In the genomic region with DNA sequence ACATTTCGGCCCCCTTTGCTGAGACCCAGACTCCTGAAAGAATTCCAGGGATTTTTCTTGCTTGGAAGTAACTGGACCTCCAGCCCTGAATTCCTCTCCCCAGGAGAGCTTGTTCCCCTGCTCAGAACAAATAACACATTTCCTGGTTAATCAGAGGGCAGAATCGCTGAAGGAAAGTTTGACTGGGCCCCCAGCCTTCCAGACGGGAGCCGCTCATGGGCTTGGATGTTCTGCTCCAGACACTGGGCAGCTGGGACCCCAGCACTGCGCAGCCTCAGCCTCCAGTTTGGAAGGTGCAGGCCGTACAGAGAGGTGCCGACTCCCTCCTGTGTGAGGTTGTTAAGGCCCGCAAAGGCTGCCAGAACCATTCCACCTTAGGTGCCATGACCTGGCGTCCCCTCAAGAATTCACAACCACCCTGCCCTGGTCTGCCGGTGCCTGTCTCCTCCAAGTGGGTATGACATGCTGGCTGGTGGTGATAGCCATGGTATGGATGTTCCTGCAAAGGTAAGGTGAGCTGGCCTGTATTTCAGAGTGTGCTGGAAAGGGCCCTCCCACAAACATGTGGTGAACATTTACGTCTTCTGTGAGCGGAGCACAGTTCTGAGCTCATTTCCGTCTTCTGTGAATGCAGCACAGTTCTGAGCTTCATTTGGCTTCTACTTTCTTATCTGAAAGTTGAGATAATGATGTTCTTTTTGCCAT, we compare ENCODE assay signal across 12 cellular contexts. TPM values are rescaled to one million over a fixed set of nuclear protein-coding genes. Genes with fewer than 3 reads are reported as not detected.
A peak's percentile ranks its signal among the peaks of the same experiment; 100 is the strongest.
DNase-seq lines count a peak whose midpoint lies in the region; ATAC-seq and TF ChIP-seq lines count a peak whose summit lies in the region.
"Had no signal": no experiment of that assay in that cellular context is flagged by ENCODE, and none has a peak within 500 bp of the region (broad histone marks: within the 10 kb centered on the region; RNA-seq: fewer than 3 reads in every experiment).

No MANE protein-coding gene starts in this region.

- H3K14ac ChIP-seq in trophoblast cell (ENCODE audit: low read length), result peak overlapping the region; percentile 12

- H3K27me3 ChIP-seq in PC-3 (ENCODE audit: low read length), result no peaks in the 10 kb centered on the region
- peaks cover 2% of the 10 kb centered on the region for H3K27me3 ChIP-seq in trophoblast cell (ENCODE audit: insufficient read depth, low read length)

- no peak for TF ChIP-seq CTCF in PC-3 (conservative IDR thresholded peaks at IDR 0.05; ENCODE audit: low read depth, low read length)

- peak overlapping the region; percentile 24; the same call in 1 of the 2 replicates for H3K9ac ChIP-seq in PC-3 (ENCODE audit: low read length)
- H3K9ac ChIP-seq in trophoblast cell (ENCODE audit: low read length), result no peak overlapping the region

- H3F3A ChIP-seq in PC-3 (ENCODE audit: low read length, unreplicated experiment), result peaks cover 7% of the 10 kb centered on the region

- H3K79me1 ChIP-seq in trophoblast cell (ENCODE audit: low read length), result peaks cover 41% of the 10 kb centered on the region

- H3K9me3 ChIP-seq in PC-3 (ENCODE audit: low read length) (no peaks in the 10 kb centered on the region), trophoblast cell (ENCODE audit: insufficient read depth, low read depth, low read length) (no peaks in the 10 kb centered on the region)
- H3K9me3 ChIP-seq: gastrocnemius medialis, HAP-1 had no signal

- H3K4me3 ChIP-seq in PC-3 (ENCODE audit: low read length), result peak overlapping the region; percentile 11; the same call in 1 of the 2 replicates
- H3K4me3 ChIP-seq in trophoblast cell (ENCODE audit: low read depth, low read length), result no peak overlapping the region
- H3K4me3 ChIP-seq: gastrocnemius medialis, HAP-1 had no signal

- no peak overlapping the region for H2AFZ ChIP-seq in PC-3 (ENCODE audit: low read length)
- H2AFZ ChIP-seq in trophoblast cell (ENCODE audit: insufficient read depth, low read length, poor library complexity), result no peak overlapping the region

- no peaks in the 10 kb centered on the region for H3K27me3 Mint-ChIP-seq in effector memory CD8-positive, alpha-beta T cell

- CTCF ChIA-PET in PC-3 (lab: Charles Lee), result interaction anchor here (1.1 kb wide), 1 partner anchor 187 kb away, joined by 4 read pairs; no protein-coding TSS in a partner anchor

- H3K79me2 ChIP-seq in PC-3 (ENCODE audit: low read length) (no peaks in the 10 kb centered on the region), trophoblast cell (ENCODE audit: control insufficient read depth, insufficient read depth, low read length, poor library complexity) (no peaks in the 10 kb centered on the region)

- H3K4me1 ChIP-seq in PC-3 (ENCODE audit: insufficient read depth, low read length) (peaks cover 77% of the 10 kb centered on the region), trophoblast cell (ENCODE audit: control insufficient read depth in 1 of 2, insufficient read depth in 2 of 2, low read length in 2 of 2) (peaks cover 34 to 43% of the 10 kb centered on the region in 2 experiments)
- H3K4me1 ChIP-seq: HAP-1 had no signal

- no CpG with 5 or more reads among the region's 13 CpGs for WGBS in trophoblast cell (ENCODE audit: extremely low coverage, insufficient coverage, insufficient read length)

- H3K36me3 ChIP-seq in PC-3 (ENCODE audit: low read depth, low read length), result no peaks in the 10 kb centered on the region
- H3K36me3 ChIP-seq in trophoblast cell (ENCODE audit: control insufficient read depth in 1 of 2, insufficient read depth in 2 of 2, low read length in 2 of 2), result no peaks in the 10 kb centered on the region
- H3K36me3 ChIP-seq: gastrocnemius medialis, HAP-1 had no signal

- peak overlapping the region; percentile 77 to 84 for H3K4me3 Mint-ChIP-seq in effector memory CD8-positive, alpha-beta T cell

- no peaks in the 10 kb centered on the region for H3K9me2 ChIP-seq in PC-3 (replicated peaks; ENCODE audit: low read length)

- H2BK12ac ChIP-seq in trophoblast cell (ENCODE audit: low read length), result peak overlapping the region; percentile 19

- intact Hi-C loops in PC-3 (cut with micrococcal nuclease), result loop anchor here (2.0 to 5.0 kb wide), 2 partner anchors 56 to 125 kb away; a partner anchor contains a TSS

- H3K23ac ChIP-seq in trophoblast cell (ENCODE audit: low read length), result no peak overlapping the region

- peak overlapping the region; percentile 79 for H3K27ac ChIP-seq in PC-3 (ENCODE audit: low read length)
- peak overlapping the region; percentile 51 for H3K27ac ChIP-seq in trophoblast cell (ENCODE audit: low read depth, low read length)

- H3K9me3 Mint-ChIP-seq in effector memory CD8-positive, alpha-beta T cell, result no peaks in the 10 kb centered on the region

- peak overlapping the region; percentile 2 for H2BK120ac ChIP-seq in trophoblast cell (ENCODE audit: insufficient read depth, low read length, poor library complexity)

- DNase-seq in ELF-1 (ENCODE audit: low read depth, low spot score), result peak; percentile 49
- no peak for DNase-seq in PC-3
- DNase-seq in effector memory CD8-positive, alpha-beta T cell, result peak in 1 of 3 experiments; percentile 22
- DNase-seq in trophoblast cell, result no peak
- DNase-seq in DMS53 (lab: John Stamatoyannopoulos, UW), result no peak
- no peak for DNase-seq in NOMO-1 treated with DMSO at 0.1 percent for 48 hours (lab: John Stamatoyannopoulos, UW; ENCODE audit: unreplicated experiment)
- no peak for DNase-seq in NCI-H2171 treated with DMSO at 0.1 percent for 48 hours (lab: John Stamatoyannopoulos, UW)
- DNase-seq: activated CD4-positive, CD25-positive, alpha-beta regulatory T cell treated with anti-CD3 and anti-CD28 coated beads, Interleukin-2, amount 50 U/mL, for 72 hours; gastrocnemius medialis; NCI-H187 had no signal

- H2AK5ac ChIP-seq in trophoblast cell (ENCODE audit: low read length), result peak overlapping the region; percentile 16

- POLR2A ChIA-PET in PC-3 (lab: Charles Lee; ENCODE audit: unreplicated experiment), result interaction anchor here (0.7 kb wide), 2 partner anchors 42 to 46 kb away, joined by 3 to 4 read pairs; no protein-coding TSS in a partner anchor

- H4K91ac ChIP-seq in trophoblast cell (ENCODE audit: low read depth, low read length), result peak overlapping the region; percentile 57

- BruUV-seq in PC-3 (replicated peaks; lab: Mats Ljungman, UMichigan), result no TSS peak

- H3K4me1 Mint-ChIP-seq in effector memory CD8-positive, alpha-beta T cell (ENCODE audit: low read depth in 2 of 2), result peaks cover 77 to 79% of the 10 kb centered on the region in 2 donors

- no peaks in the 10 kb centered on the region for H4K20me1 ChIP-seq in PC-3 (ENCODE audit: low read length)

- H2BK5ac ChIP-seq in trophoblast cell (ENCODE audit: low read depth, low read length, poor library complexity), result peak overlapping the region; percentile 34

- peak overlapping the region in 1 of 2 donors; percentile 88 for H3K27ac Mint-ChIP-seq in effector memory CD8-positive, alpha-beta T cell

- ATAC-seq in PC-3, result no peak
- no peak for ATAC-seq in effector memory CD8-positive, alpha-beta T cell (replicated peaks)
- no peak for ATAC-seq in GM21447 (IDR thresholded peaks at IDR 0.05; ENCODE audit: unreplicated experiment)
- ATAC-seq: gastrocnemius medialis had no signal

- H4K8ac ChIP-seq in trophoblast cell (ENCODE audit: low read depth, low read length), result peak overlapping the region; percentile 41

- H3K36me3 Mint-ChIP-seq in effector memory CD8-positive, alpha-beta T cell (ENCODE audit: insufficient read depth), result peaks cover 25% of the 10 kb centered on the region

- H3K18ac ChIP-seq in trophoblast cell (ENCODE audit: low read length), result peak overlapping the region; percentile 21

- H3K4me2 ChIP-seq in PC-3 (ENCODE audit: low read length) (peak overlapping the region; percentile 66), trophoblast cell (ENCODE audit: low read length) (no peak overlapping the region)

- no peak overlapping the region for H4K12ac ChIP-seq in trophoblast cell (ENCODE audit: low read depth, low read length)

- H3K4ac ChIP-seq in trophoblast cell (ENCODE audit: low read depth, low read length), result peak overlapping the region; percentile 11

RNA-seq across cellular contexts. Expression of a gene that starts 5.1 kb away (rescaled TPM):
- 17.4 and 18.1 TPM in 2 replicates for total RNA-seq in PC-3 (2014; rRNA removed)
- polyA plus RNA-seq in trophoblast cell (2013), result 3.7 and 4.1 TPM in 2 replicates
